Comparison of ENCODE assay signal across 9 cellular contexts in the genomic region with DNA sequence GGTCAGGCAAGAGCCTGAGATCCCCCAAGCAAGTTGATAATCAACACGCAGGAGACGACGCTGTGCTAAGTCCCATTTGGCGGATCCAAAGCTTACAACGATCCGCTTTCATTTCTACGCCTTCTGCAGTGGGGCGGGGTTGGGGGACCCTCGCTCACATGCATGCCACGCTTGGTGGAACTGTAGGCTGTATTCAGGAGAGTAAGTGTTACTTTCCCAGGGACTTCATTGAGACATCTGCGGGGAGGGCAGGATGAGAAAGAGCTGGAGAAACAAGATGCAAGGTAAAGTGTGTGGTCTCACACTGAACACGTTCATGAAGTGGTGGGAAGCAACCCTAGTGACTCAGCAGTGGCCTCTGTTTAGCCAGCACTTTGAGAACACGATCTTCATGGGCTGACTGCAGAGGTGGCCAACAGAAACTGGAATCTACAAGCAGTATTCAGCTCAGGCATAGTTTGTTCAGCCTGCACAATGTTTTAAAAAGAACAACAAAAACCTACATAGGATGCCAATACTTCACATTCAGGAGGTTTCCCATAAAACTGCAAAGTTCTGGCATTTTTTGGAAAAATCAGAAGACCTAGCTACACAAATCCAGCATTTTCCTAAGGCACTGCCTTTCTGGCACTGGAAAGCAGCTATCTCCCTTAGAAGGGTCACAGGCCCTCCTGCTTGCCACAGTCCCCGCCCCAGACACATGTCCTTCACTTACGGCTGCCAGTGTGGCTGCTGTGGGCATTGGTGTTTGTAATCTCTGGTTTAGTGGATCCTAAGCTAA.
DNase-seq lines count a peak whose midpoint lies in the region; ATAC-seq and TF ChIP-seq lines count a peak whose summit lies in the region.
"Had no signal": no experiment of that assay in that cellular context is flagged by ENCODE, and none has a peak within 500 bp of the region (broad histone marks: within the 10 kb centered on the region; RNA-seq: fewer than 3 reads in every experiment).

No MANE protein-coding gene starts in this region.

- no peaks in the 10 kb centered on the region for H3K9me2 ChIP-seq in OCI-LY1 (ENCODE audit: low read depth, low read length)

- H3K27me3 Mint-ChIP-seq in osteocyte (ENCODE audit: unreplicated experiment) = no peaks in the 10 kb centered on the region

- H3K36me3 ChIP-seq in DND-41 (ENCODE audit: insufficient read depth, low read length) = no peaks in the 10 kb centered on the region
- H3K36me3 ChIP-seq in OCI-LY1 (ENCODE audit: insufficient read depth, low read length) = peaks cover 8% of the 10 kb centered on the region; the same call in 1 of the 2 replicates

- peak overlapping the region; percentile 38 for H3K27ac Mint-ChIP-seq in osteocyte (ENCODE audit: unreplicated experiment)

- H3F3A ChIP-seq in OCI-LY1 (ENCODE audit: insufficient read depth, low read length) = peaks cover 3% of the 10 kb centered on the region; the same call in 1 of the 2 replicates

- no peak for TF ChIP-seq CTCF in DND-41 (IDR thresholded peaks at IDR 0.05; ENCODE audit: borderline replicate concordance, extremely low read depth, low read length, poor library complexity, severe bottlenecking)
- TF ChIP-seq CTCF in OCI-LY1 (IDR thresholded peaks at IDR 0.05; ENCODE audit: low read length) = no peak
- TF ChIP-seq CTCF in osteocyte (IDR thresholded peaks at IDR 0.05) = no peak

- H3K4me2 ChIP-seq in DND-41 (ENCODE audit: insufficient read depth, low read length) = peak overlapping the region; percentile 23; the same call in 1 of the 2 replicates
- peak overlapping the region; percentile 77 for H3K4me2 ChIP-seq in OCI-LY1 (ENCODE audit: low read length)
- H3K4me2 ChIP-seq: hepatocyte had no signal

- no peak overlapping the region for H3K9ac ChIP-seq in DND-41 (ENCODE audit: low read depth, low read length)
- peak overlapping the region; percentile 58 for H3K9ac ChIP-seq in OCI-LY1 (ENCODE audit: low read length)

- DNase-seq in DND-41 = no peak
- DNase-seq in dermis blood vessel endothelial cell = peak; percentile 37
- DNase-seq in osteocyte (ENCODE audit: extremely low spot score, unreplicated experiment) = no peak
- DNase-seq in glomerular visceral epithelial cell (ENCODE audit: extremely low spot score) = no peak
- no peak for DNase-seq in NCI-H1092 treated with DMSO at 0.1 percent for 48 hours (lab: John Stamatoyannopoulos, UW)
- DNase-seq in LoVo (ENCODE audit: low spot score) = no peak
- DNase-seq in Ammon's horn (ENCODE audit: low spot score) = no peak

- H3K27me3 ChIP-seq in DND-41 (ENCODE audit: insufficient read depth, low read length, poor library complexity) = no peaks in the 10 kb centered on the region
- no peaks in the 10 kb centered on the region for H3K27me3 ChIP-seq in OCI-LY1 (ENCODE audit: insufficient read depth, low read length)
- H3K27me3 ChIP-seq: hepatocyte had no signal

- H3K79me2 ChIP-seq in DND-41 (ENCODE audit: insufficient read depth, low read length) (no peaks in the 10 kb centered on the region), OCI-LY1 (ENCODE audit: insufficient read depth, low read length) (peaks cover 8% of the 10 kb centered on the region; the same call in 1 of the 2 replicates)

- H3K9me3 Mint-ChIP-seq in osteocyte (ENCODE audit: unreplicated experiment) = no peaks in the 10 kb centered on the region

- peak overlapping the region; percentile 43 for H3K27ac ChIP-seq in DND-41 (ENCODE audit: low read length)
- peak overlapping the region; percentile 96 for H3K27ac ChIP-seq in OCI-LY1 (ENCODE audit: low read depth, low read length, poor library complexity, severe bottlenecking)
- H3K27ac ChIP-seq: hepatocyte had no signal

- H3K36me3 Mint-ChIP-seq in osteocyte (ENCODE audit: unreplicated experiment) = no peaks in the 10 kb centered on the region

- H4K20me1 ChIP-seq in DND-41 (ENCODE audit: insufficient read depth, low read length) = no peaks in the 10 kb centered on the region
- no peaks in the 10 kb centered on the region for H4K20me1 ChIP-seq in OCI-LY1 (ENCODE audit: insufficient read depth, low read length)

- H3K4me1 ChIP-seq in DND-41 (ENCODE audit: insufficient read depth, low read length) = peaks cover 18% of the 10 kb centered on the region
- H3K4me1 ChIP-seq in OCI-LY1 (ENCODE audit: insufficient read depth, low read length, severe bottlenecking) = peaks cover 90% of the 10 kb centered on the region

- peaks cover 29% of the 10 kb centered on the region for H3K4me1 Mint-ChIP-seq in osteocyte (ENCODE audit: unreplicated experiment)

- H3K9me3 ChIP-seq in DND-41 (ENCODE audit: insufficient read depth, low read length, severe bottlenecking) (no peaks in the 10 kb centered on the region), OCI-LY1 (ENCODE audit: low read length) (no peaks in the 10 kb centered on the region)

- H3K4me3 ChIP-seq in DND-41 (ENCODE audit: low read depth in 1 of 2, low read length in 2 of 2) = no peak overlapping the region
- H3K4me3 ChIP-seq in OCI-LY1 (ENCODE audit: low read depth, low read length, poor library complexity, severe bottlenecking) = peak overlapping the region; percentile 48
- H3K4me3 ChIP-seq: hepatocyte had no signal

- no peak overlapping the region for H3K4me3 Mint-ChIP-seq in osteocyte (ENCODE audit: unreplicated experiment)

- peak overlapping the region; percentile 57; the same call in 1 of the 2 replicates for H2AFZ ChIP-seq in DND-41 (ENCODE audit: low read depth, low read length)
- H2AFZ ChIP-seq in OCI-LY1 (ENCODE audit: low read length) = no peak overlapping the region
- H2AFZ ChIP-seq: hepatocyte had no signal

- ATAC-seq in DND-41 (ENCODE audit: insufficient read depth, low read depth) = no peak
